ENCODE assay signal across 29 cellular contexts in the genomic region with DNA sequence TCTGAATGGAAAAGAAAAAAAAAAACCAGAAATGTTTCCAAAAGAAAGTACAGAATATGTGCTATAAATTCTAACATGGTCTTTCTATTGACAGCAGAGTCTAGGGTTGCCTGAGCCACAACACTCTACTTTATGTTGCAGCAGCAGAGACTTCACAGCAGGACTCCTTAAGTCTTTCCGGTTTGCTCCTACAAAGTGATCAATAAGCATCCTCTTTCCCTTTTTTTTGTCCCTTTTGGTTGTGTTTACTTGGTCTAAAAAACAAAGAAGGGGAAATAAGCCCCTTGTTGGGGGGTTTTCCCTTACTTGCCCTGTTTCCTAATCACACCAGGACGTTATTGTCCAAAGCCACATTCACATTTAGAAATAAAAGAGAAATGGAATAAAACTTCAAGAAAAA.
"Had no signal": no experiment of that assay in that cellular context is flagged by ENCODE, and none has a peak within 500 bp of the region (broad histone marks: within the 10 kb centered on the region; RNA-seq: fewer than 3 reads in every experiment).

No MANE protein-coding gene starts in this region.

- H3K4me3 Mint-ChIP-seq: activated naive CD4-positive, alpha-beta T cell treated with anti-CD3 and anti-CD28 coated beads, Interleukin-2, amount 10 ng/mL, durations not matched to agents 7 days and 5 days; activated naive CD8-positive, alpha-beta T cell treated with anti-CD3 and anti-CD28 coated beads, Interleukin-2, amount 10 ng/mL, durations not matched to agents 7 days and 5 days; activated T-helper 1 cell treated with anti-CD3 and anti-CD28 coated beads, Interleukin-12 subunit alpha, Interleukin-12 subunit beta, Interleukin-2, Interleukin-4 antibody, amounts not matched to agents 30 ng/mL and 10 ng/mL and 1 ng/mL, durations not matched to agents 14 hours and 24 hours and 36 hours; natural killer cell treated with Interleukin-12 subunit alpha and Interleukin-12 subunit beta and Interleukin-15 and Interleukin-18, amount 100 ng/mL, for 72 hours; T-helper 2 cell treated with Interferon-gamma antibody and Interleukin-4, amounts not matched to agents 5 μg/mL and 100 μg/mL, for 36 hours had no signal

- H3K4me1 ChIP-seq: gastroesophageal sphincter, heart left ventricle, left lung, lower lobe of right lung, right lobe of liver, testis had no signal

- H3K27ac ChIP-seq: brain microvascular endothelial cell, coronary artery, dorsolateral prefrontal cortex, gastroesophageal sphincter, heart left ventricle, left lung, lower lobe of right lung, ovary, right lobe of liver, testis had no signal

- H3K36me3 Mint-ChIP-seq: activated naive CD4-positive, alpha-beta T cell treated with anti-CD3 and anti-CD28 coated beads, Interleukin-2, amount 10 ng/mL, durations not matched to agents 7 days and 5 days; activated naive CD8-positive, alpha-beta T cell treated with anti-CD3 and anti-CD28 coated beads, Interleukin-2, amount 10 ng/mL, durations not matched to agents 7 days and 5 days; natural killer cell treated with Interleukin-12 subunit alpha and Interleukin-12 subunit beta and Interleukin-15 and Interleukin-18, amount 100 ng/mL, for 72 hours had no signal

- H3K4me1 Mint-ChIP-seq: activated naive CD4-positive, alpha-beta T cell treated with anti-CD3 and anti-CD28 coated beads, Interleukin-2, amount 10 ng/mL, durations not matched to agents 7 days and 5 days; activated naive CD8-positive, alpha-beta T cell treated with anti-CD3 and anti-CD28 coated beads, Interleukin-2, amount 10 ng/mL, durations not matched to agents 7 days and 5 days had no signal

- H3K9me3 ChIP-seq: gastroesophageal sphincter, left lung, lower lobe of right lung, ovary, right lobe of liver, testis had no signal

- H3K27me3 Mint-ChIP-seq: activated naive CD4-positive, alpha-beta T cell treated with anti-CD3 and anti-CD28 coated beads, Interleukin-2, amount 10 ng/mL, durations not matched to agents 7 days and 5 days; activated naive CD8-positive, alpha-beta T cell treated with anti-CD3 and anti-CD28 coated beads, Interleukin-2, amount 10 ng/mL, durations not matched to agents 7 days and 5 days had no signal

- H3K27me3 ChIP-seq: brain microvascular endothelial cell, gastroesophageal sphincter, heart left ventricle, left lung, ovary, right lobe of liver, testis had no signal

- DNase-seq: activated CD4-positive, alpha-beta T cell treated with anti-CD3 and anti-CD28 coated beads for 4 hours; activated CD4-positive, alpha-beta T cell treated with anti-CD3 and anti-CD28 coated beads, Interleukin-2, amount 50 U/mL, for 48 hours; activated CD8-positive, alpha-beta memory T cell treated with anti-CD3 and anti-CD28 coated beads, Interleukin-2, amount 50 U/mL, for 4 hours; activated gamma-delta T cell; activated naive CD4-positive, alpha-beta T cell treated with anti-CD3 and anti-CD28 coated beads, Interleukin-2, amount 10 ng/mL, durations not matched to agents 7 days and 5 days; activated naive CD8-positive, alpha-beta T cell treated with anti-CD3 and anti-CD28 coated beads, Interleukin-2, amount 10 ng/mL, durations not matched to agents 7 days and 5 days; activated T-cell treated with anti-CD3 and anti-CD28 coated beads, Interleukin-2, amount 50 U/mL, for 1 hour; amniotic stem cell; brain microvascular endothelial cell; dorsolateral prefrontal cortex; effector memory CD4-positive, alpha-beta T cell; heart left ventricle; left lung; lower lobe of right lung; mesenchymal stem cell; ovary; right lobe of liver; stimulated activated CD4-positive, alpha-beta T cell treated with anti-CD3 and anti-CD28 coated beads, Interleukin-12 subunit alpha, Interleukin-12 subunit beta, amount 100 ng/mL, for 4 hours; stimulated activated CD4-positive, alpha-beta T cell treated with anti-CD3 and anti-CD28 coated beads, Interleukin-4, amount 100 ng/mL, for 1 hour; stimulated activated naive CD8-positive, alpha-beta T cell treated with anti-CD3 and anti-CD28 coated beads, Interleukin-15, Interleukin-2, amounts not matched to agents 100 U/mL and 50 U/mL, for 24 hours; T-helper 1 cell; testis; trophoblast cell had no signal

- H3K4me3 ChIP-seq: coronary artery, dorsolateral prefrontal cortex, gastroesophageal sphincter, heart left ventricle, left lung, lower lobe of right lung, ovary, right lobe of liver, testis had no signal

- H3K9me3 Mint-ChIP-seq: activated naive CD4-positive, alpha-beta T cell treated with anti-CD3 and anti-CD28 coated beads, Interleukin-2, amount 10 ng/mL, durations not matched to agents 7 days and 5 days; activated naive CD8-positive, alpha-beta T cell treated with anti-CD3 and anti-CD28 coated beads, Interleukin-2, amount 10 ng/mL, durations not matched to agents 7 days and 5 days; activated T-helper 1 cell treated with anti-CD3 and anti-CD28 coated beads, Interleukin-12 subunit alpha, Interleukin-12 subunit beta, Interleukin-2, Interleukin-4 antibody, amounts not matched to agents 30 ng/mL and 10 ng/mL and 1 ng/mL, durations not matched to agents 14 hours and 24 hours and 36 hours; natural killer cell treated with Interleukin-12 subunit alpha and Interleukin-12 subunit beta and Interleukin-15 and Interleukin-18, amount 100 ng/mL, for 72 hours; T-helper 2 cell treated with Interferon-gamma antibody and Interleukin-4, amounts not matched to agents 5 μg/mL and 100 μg/mL, for 36 hours had no signal

- H3K36me3 ChIP-seq: brain microvascular endothelial cell, gastroesophageal sphincter, heart left ventricle, left lung, lower lobe of right lung, ovary, right lobe of liver had no signal

- H3K27ac Mint-ChIP-seq: activated naive CD4-positive, alpha-beta T cell treated with anti-CD3 and anti-CD28 coated beads, Interleukin-2, amount 10 ng/mL, durations not matched to agents 7 days and 5 days; activated naive CD8-positive, alpha-beta T cell treated with anti-CD3 and anti-CD28 coated beads, Interleukin-2, amount 10 ng/mL, durations not matched to agents 7 days and 5 days; activated T-helper 1 cell treated with anti-CD3 and anti-CD28 coated beads, Interleukin-12 subunit alpha, Interleukin-12 subunit beta, Interleukin-2, Interleukin-4 antibody, amounts not matched to agents 30 ng/mL and 10 ng/mL and 1 ng/mL, durations not matched to agents 14 hours and 24 hours and 36 hours; natural killer cell treated with Interleukin-12 subunit alpha and Interleukin-12 subunit beta and Interleukin-15 and Interleukin-18, amount 100 ng/mL, for 72 hours; progenitor cell of endocrine pancreas; T-helper 2 cell treated with Interferon-gamma antibody and Interleukin-4, amounts not matched to agents 5 μg/mL and 100 μg/mL, for 36 hours had no signal

- ATAC-seq: gastroesophageal sphincter; heart left ventricle; left lung; lower lobe of right lung; natural killer cell treated with Interleukin-12 subunit alpha and Interleukin-12 subunit beta and Interleukin-15 and Interleukin-18, amount 100 ng/mL, for 72 hours; right lobe of liver; stimulated activated naive CD8-positive, alpha-beta T cell treated with anti-CD3 and anti-CD28 coated beads, Interleukin-15, Interleukin-2, amounts not matched to agents 100 U/mL and 50 U/mL, for 24 hours had no signal
